In genomic region chr3:72487078-72487765, GRCh38 we compare ENCODE assay signal across 9 cellular contexts. TPM values are rescaled to one million over a fixed set of nuclear protein-coding genes. Genes with fewer than 3 reads are reported as not detected.
DNase-seq lines count a peak whose midpoint lies in the region; ATAC-seq, FAIRE-seq and TF ChIP-seq lines count a peak whose summit lies in the region.
"Had no signal": no experiment of that assay in that cellular context is flagged by ENCODE, and none has a peak within 500 bp of the region (broad histone marks: within the 10 kb centered on the region; RNA-seq: fewer than 3 reads in every experiment).

No MANE protein-coding gene starts in this region.

- BruUV-seq in HepG2 (replicated peaks; lab: Mats Ljungman, UMichigan) = no TSS peak

- no peaks in the 10 kb centered on the region for H4K20me1 ChIP-seq in HepG2 (ENCODE audit: insufficient read depth, low read length)

- POLR2A ChIA-PET in HepG2 (lab: Yijun Ruan, JAX) = no interaction called here

- peaks cover 65% of the 10 kb centered on the region for H3K4me1 Mint-ChIP-seq in stimulated activated memory B cell treated with anti-CD40 and anti-IgM and Interleukin-4, amounts not matched to agents 10 μg/mL and 1 μg/mL and 100 μg/mL, for 72 hours

- H3K27ac ChIP-seq in HepG2 (ENCODE audit: extremely low read length, insufficient read depth, low read length) = no peak overlapping the region
- H3K27ac ChIP-seq: epithelial cell of prostate had no signal

- in situ Hi-C loops in HepG2 (cut with HindIII; ENCODE audit: extremely low pct_ligation_motif_present, low pct_unique_long_range_greater_than_20kb) = no loop called here

- TF ChIP-seq CTCF in AG10803 (conservative IDR thresholded peaks at IDR 0.05; ENCODE audit: low read length) (no peak), HepG2 (CRISPR knock-in tag; IDR thresholded peaks at IDR 0.05) (no peak)

- H3K4me1 ChIP-seq in HepG2 (ENCODE audit: insufficient read depth, low read length) = peaks cover 36% of the 10 kb centered on the region

- FAIRE-seq in HepG2 (lab: Jason Lieb, UNC) = no peak

- H3K4me3 ChIP-seq in AG10803 (ENCODE audit: low read length) (no peak overlapping the region), HepG2 (replicated peaks in 1 of 3; ENCODE audit: insufficient read depth in 1 of 3, low read depth in 2 of 3, low read length in 3 of 3) (peak overlapping the region in 2 of 3 experiments; percentile 6 to 10; a peak in 1 of 6 replicates)

- peak; percentile 98 for DNase-seq in AG10803 (ENCODE audit: low read depth)
- DNase-seq in HPDE6-E6E7 (ENCODE audit: extremely low spot score) = peak; percentile 1
- DNase-seq in amniotic stem cell (lab: John Stamatoyannopoulos, UW) = peak; percentile 27
- DNase-seq in HepG2 (ENCODE audit: low spot score) = peak; percentile 5
- no peak for DNase-seq in hypothalamus (lab: John Stamatoyannopoulos, UW)

- intact Hi-C loops in HepG2 (cut with micrococcal nuclease; ENCODE audit: unreplicated experiment) = no loop called here

- peak overlapping the region; percentile 57 for H3K4me3 Mint-ChIP-seq in stimulated activated memory B cell treated with anti-CD40 and anti-IgM and Interleukin-4, amounts not matched to agents 10 μg/mL and 1 μg/mL and 100 μg/mL, for 72 hours

- H3K9ac ChIP-seq in HepG2 (ENCODE audit: insufficient read depth, low read depth, low read length) = no peak overlapping the region

- TF ChIP-seq POLR2A in HepG2 (IDR thresholded peaks at IDR 0.05; ENCODE audit: insufficient read depth in 1 of 2, low read depth in 2 of 2, low read length in 2 of 2) = no peak

- no peaks in the 10 kb centered on the region for H3K36me3 ChIP-seq in HepG2 (replicated peaks in 1 of 2; ENCODE audit: control insufficient read depth in 1 of 2, insufficient read depth in 2 of 2, low read length in 2 of 2)

- H3K9me3 ChIP-seq in HepG2 (ENCODE audit: low read length) = no peaks in the 10 kb centered on the region

- H3K9me3 Mint-ChIP-seq in stimulated activated memory B cell treated with anti-CD40 and anti-IgM and Interleukin-4, amounts not matched to agents 10 μg/mL and 1 μg/mL and 100 μg/mL, for 72 hours = peaks cover 2% of the 10 kb centered on the region

- no peak for TF ChIP-seq EP300 in HepG2 (IDR thresholded peaks at IDR 0.05; ENCODE audit: low read depth in 2 of 2, low read length in 2 of 2)
- TF ChIP-seq EP300 in HepG2 (CRISPR knock-in tag; IDR thresholded peaks at IDR 0.05; ENCODE audit: borderline replicate concordance) = no peak

- no peak for TF ChIP-seq RAD21 in HepG2 (CRISPR knock-in tag; IDR thresholded peaks at IDR 0.05)

- no peaks in the 10 kb centered on the region for H3K36me3 Mint-ChIP-seq in stimulated activated memory B cell treated with anti-CD40 and anti-IgM and Interleukin-4, amounts not matched to agents 10 μg/mL and 1 μg/mL and 100 μg/mL, for 72 hours

- H3K27ac Mint-ChIP-seq in stimulated activated memory B cell treated with anti-CD40 and anti-IgM and Interleukin-4, amounts not matched to agents 10 μg/mL and 1 μg/mL and 100 μg/mL, for 72 hours = peak overlapping the region; percentile 87

- peak overlapping the region; percentile 52; the same call in 1 of the 2 replicates for H3K4me2 ChIP-seq in HepG2 (ENCODE audit: low read depth, low read length)

- 11% methylated on average over 11 of the region's 11 CpGs for WGBS in HepG2 (ENCODE audit: low lambda C conversion rate)

- CTCF ChIA-PET in HepG2 (lab: Yijun Ruan, JAX; ENCODE audit: low intra/inter-chr PET ratio, low total read pairs) = no interaction called here

- H2AFZ ChIP-seq in HepG2 (ENCODE audit: low read length) = peak overlapping the region; percentile 36

- no peaks in the 10 kb centered on the region for H3K27me3 Mint-ChIP-seq in stimulated activated memory B cell treated with anti-CD40 and anti-IgM and Interleukin-4, amounts not matched to agents 10 μg/mL and 1 μg/mL and 100 μg/mL, for 72 hours

- peaks cover 0 to 6% of the 10 kb centered on the region in 2 experiments; a peak in 2 of 5 replicates for H3K27me3 ChIP-seq in HepG2 (ENCODE audit: control insufficient read depth in 1 of 2, insufficient read depth in 2 of 2, low read length in 2 of 2)

- H3K79me2 ChIP-seq in HepG2 (ENCODE audit: insufficient read depth, low read length) = no peaks in the 10 kb centered on the region

- ATAC-seq in HepG2 = peak; percentile 62
- peak; percentile 89 for ATAC-seq in stimulated activated memory B cell treated with anti-CD40 and anti-IgM and Interleukin-4, amounts not matched to agents 10 μg/mL and 1 μg/mL and 100 μg/mL, for 72 hours
- ATAC-seq in GM21825 (IDR thresholded peaks at IDR 0.05; ENCODE audit: unreplicated experiment) = no peak
- ATAC-seq in HG03095 (IDR thresholded peaks at IDR 0.05; ENCODE audit: unreplicated experiment) = no peak

TF ChIP-seq in HepG2, 621 proteins besides CTCF, POLR2A, EP300 and RAD21 (continues in another document):
- TF ChIP-seq CREBL2 (CRISPR knock-in tag; IDR thresholded peaks at IDR 0.05; ENCODE audit: borderline replicate concordance) (no peak), BHLHE40 (IDR thresholded peaks at IDR 0.05; ENCODE audit: low read length) (no peak), ZNF253 (CRISPR knock-in tag; IDR thresholded peaks at IDR 0.05; ENCODE audit: borderline replicate concordance) (no peak), KLF6 (CRISPR knock-in tag; IDR thresholded peaks at IDR 0.05) (no peak), THAP7 (CRISPR knock-in tag; IDR thresholded peaks at IDR 0.05) (no peak), ELF3 (CRISPR knock-in tag; IDR thresholded peaks at IDR 0.05) (no peak), KAT7 (CRISPR knock-in tag; IDR thresholded peaks at IDR 0.05; ENCODE audit: borderline replicate concordance) (no peak), ZGPAT (CRISPR knock-in tag; IDR thresholded peaks at IDR 0.05) (no peak), ZNF326 (CRISPR knock-in tag; IDR thresholded peaks at IDR 0.05; ENCODE audit: borderline replicate concordance) (no peak), ZSCAN31 (CRISPR knock-in tag; IDR thresholded peaks at IDR 0.05; ENCODE audit: low read depth) (no peak)

RNA-seq across cellular contexts. Expression of gene RYBP, which starts 40.8 kb away (rescaled TPM):
- total RNA-seq in HepG2 (2016; rRNA removed; fragmentation: Illumina TruSeq; extraction: Trizol) = 6.1 and 13.2 TPM in 2 replicates
- total RNA-seq in HepG2 (2016; cell fraction: cytosol; rRNA removed; fragmentation: Illumina TruSeq; extraction: Trizol; ENCODE audit: low read depth) = 1.0 and 1.2 TPM in 2 replicates
- 6.3 and 12.2 TPM in 2 replicates for total RNA-seq in HepG2 (2016; cell fraction: insoluble cytoplasmic fraction; rRNA removed; fragmentation: Illumina TruSeq; extraction: Trizol)
- 7.7 and 7.8 TPM in 2 replicates for total RNA-seq in HepG2 (2016; cell fraction: membrane; rRNA removed; fragmentation: Illumina TruSeq; extraction: Trizol)
- total RNA-seq in HepG2 (2016; cell fraction: nucleus; rRNA removed; fragmentation: Illumina TruSeq; extraction: Trizol) = 8.8 and 10.1 TPM in 2 replicates
- 8.0 and 10.7 TPM in 2 replicates for polyA plus RNA-seq in HepG2 (2011; rRNA removed)
- polyA plus RNA-seq in HepG2 (2011; cell fraction: cytosol; rRNA removed) = 4.9 and 7.5 TPM in 2 replicates
- 5.2 and 6.1 TPM in 2 replicates for polyA plus RNA-seq in HepG2 (2011; cell fraction: nucleus; rRNA removed)
- polyA plus RNA-seq in HepG2 (2012) = 15.4 and 18.6 TPM in 2 replicates
- 1.4 TPM in 2 replicates for polyA plus RNA-seq in HepG2 (2016; cell fraction: cytosol; fragmentation: Illumina TruSeq; extraction: Trizol; ENCODE audit: low read depth)
- polyA plus RNA-seq in HepG2 (2016; cell fraction: insoluble cytoplasmic fraction; fragmentation: Illumina TruSeq; extraction: Trizol; ENCODE audit: low read depth) = 16.6 TPM in 2 replicates
- polyA plus RNA-seq in HepG2 (2016; cell fraction: membrane; fragmentation: Illumina TruSeq; extraction: Trizol; ENCODE audit: low read depth) = 6.0 and 6.1 TPM in 2 replicates
- polyA plus RNA-seq in HepG2 (2016; cell fraction: nucleus; fragmentation: Illumina TruSeq; extraction: Trizol; ENCODE audit: insufficient read depth, low read depth) = 13.8 and 14.7 TPM in 2 replicates
- 2.2 and 5.2 TPM in 2 replicates for polyA minus RNA-seq in HepG2 (2011; rRNA and poly(A)+ RNA removed; ENCODE audit: low replicate concordance)
- polyA minus RNA-seq in HepG2 (2011; cell fraction: cytosol; rRNA and poly(A)+ RNA removed) = 13.5 and 13.7 TPM in 2 replicates
- 17.0 and 23.4 TPM in 2 replicates for polyA minus RNA-seq in HepG2 (2011; cell fraction: nucleus; rRNA and poly(A)+ RNA removed)

Comparison
In these comparisons a context has a peak if more than half of its experiments do, and no peak if none do; other contexts are left out.
1. DNase-seq: peak in AG10803 (single experiment), HPDE6-E6E7 (single experiment), amniotic stem cell (single experiment) and HepG2 (single experiment); none in hypothalamus (0 of 51).
2. ATAC-seq: peak in HepG2 (single experiment) and stimulated activated memory B cell treated with anti-CD40 and anti-IgM and Interleukin-4, amounts not matched to agents 10 μg/mL and 1 μg/mL and 100 μg/mL, for 72 hours (single experiment); none in GM21825 (single experiment) and HG03095 (single experiment).